Comparison of ENCODE assay signal across 21 cellular contexts in the genomic region with DNA sequence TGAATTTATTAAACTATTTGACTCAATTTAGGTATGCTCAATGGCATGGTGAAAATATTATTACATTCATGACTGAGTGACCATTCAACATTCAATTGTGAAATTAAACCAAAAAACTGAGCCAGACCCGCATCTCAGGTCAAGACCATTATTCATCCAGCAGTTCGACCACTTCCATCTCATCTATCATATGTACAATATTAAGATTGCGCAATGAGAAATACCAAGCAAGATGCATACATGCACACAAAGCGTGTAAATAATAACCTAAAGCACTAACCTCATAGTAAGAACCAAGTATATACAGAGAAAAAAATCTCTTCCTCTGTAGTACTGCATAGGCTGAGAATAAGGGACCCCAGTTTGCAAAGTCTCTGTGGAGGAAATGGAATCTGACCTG.
DNase-seq lines count a peak whose midpoint lies in the region; ATAC-seq, FAIRE-seq and TF ChIP-seq lines count a peak whose summit lies in the region.
"Had no signal": no experiment of that assay in that cellular context is flagged by ENCODE, and none has a peak within 500 bp of the region (broad histone marks: within the 10 kb centered on the region; RNA-seq: fewer than 3 reads in every experiment).

No MANE protein-coding gene starts in this region.

- no peak overlapping the region for H3K27ac ChIP-seq in IMR-90 (ENCODE audit: insufficient read depth, low read length)
- no peak overlapping the region for H3K27ac ChIP-seq in K562 (ENCODE audit: extremely low read depth, low read depth, low read length)
- peak overlapping the region; percentile 44 to 49 for H3K27ac ChIP-seq in liver (ENCODE audit: low read depth in 1 of 2, low read length in 2 of 2)
- no peak overlapping the region for H3K27ac ChIP-seq in PC-3 (ENCODE audit: low read length)
- H3K27ac ChIP-seq: BLaER1, C4-2B had no signal

- DNase-seq in IMR-90 (no peak), K562 (ENCODE audit: extremely low read depth in 1 of 4, low spot score in 3 of 4) (no peak), EL (no peak), PC-3 (no peak), NCI-H510A (lab: John Stamatoyannopoulos, UW) (no peak)
- DNase-seq: 8988T; Caco-2; CD4-positive, CD25-positive, alpha-beta regulatory T cell; CD8-positive, alpha-beta T cell; DMS153; DND-41; GDM1; HFFc6 had no signal

- intact Hi-C loops in IMR-90 (cut with micrococcal nuclease): loop anchor here (5.0 kb wide), 1 partner anchor 234 kb away; no protein-coding TSS in a partner anchor
- intact Hi-C loops in K562 (cut with micrococcal nuclease): loop anchor here (5.0 kb wide), 2 partner anchors 234 to 349 kb away; no protein-coding TSS in a partner anchor
- intact Hi-C loops in PC-3 (cut with micrococcal nuclease): loop anchor here (5.0 kb wide), 1 partner anchor 44 kb away; no protein-coding TSS in a partner anchor

- H3K9me3 ChIP-seq in IMR-90 (ENCODE audit: control insufficient read depth, insufficient read depth, low read length): no peaks in the 10 kb centered on the region
- no peaks in the 10 kb centered on the region for H3K9me3 ChIP-seq in K562 (replicated peaks; ENCODE audit: control insufficient read depth, insufficient read depth, low read depth, low read length)
- no peaks in the 10 kb centered on the region for H3K9me3 ChIP-seq in liver (ENCODE audit: control insufficient read depth in 4 of 4, low read length in 3 of 4)
- no peaks in the 10 kb centered on the region for H3K9me3 ChIP-seq in PC-3 (ENCODE audit: low read length)
- H3K9me3 ChIP-seq: BLaER1, Caco-2, HAP-1 had no signal

- no peak overlapping the region for H3K18ac ChIP-seq in IMR-90 (ENCODE audit: low read depth, low read length)

- H3K9ac ChIP-seq in IMR-90 (ENCODE audit: low read depth, low read length) (no peak overlapping the region), K562 (ENCODE audit: insufficient read depth in 1 of 2, low read depth in 2 of 2, low read length in 2 of 2) (no peak overlapping the region), liver (ENCODE audit: low read depth in 1 of 2, low read length in 2 of 2) (no peak overlapping the region), PC-3 (ENCODE audit: low read length) (no peak overlapping the region)
- H3K9ac ChIP-seq: BLaER1 had no signal

- no peak overlapping the region for H4K91ac ChIP-seq in IMR-90 (ENCODE audit: insufficient read depth, low read depth, low read length)

- BruUV-seq in IMR-90 (replicated peaks; lab: Mats Ljungman, UMichigan): no TSS peak
- no TSS peak for BruUV-seq in K562 (replicated peaks; lab: Mats Ljungman, UMichigan)
- no TSS peak for BruUV-seq in PC-3 (replicated peaks; lab: Mats Ljungman, UMichigan)

- H3K79me1 ChIP-seq in IMR-90 (ENCODE audit: low read depth in 1 of 2, low read length in 2 of 2): no peaks in the 10 kb centered on the region

- H3K23ac ChIP-seq in IMR-90 (ENCODE audit: low read depth, low read length): no peak overlapping the region

- no peak for TF ChIP-seq EP300 in K562 (IDR thresholded peaks at IDR 0.05; ENCODE audit: low read length)

- no peak overlapping the region for H4K8ac ChIP-seq in IMR-90 (ENCODE audit: low read depth in 2 of 2, low read length in 2 of 2)

- no peak overlapping the region for H2BK120ac ChIP-seq in IMR-90 (ENCODE audit: low read depth, low read length)

- H3K4me1 ChIP-seq in IMR-90 (ENCODE audit: control insufficient read depth, insufficient read depth, low read length): no peaks in the 10 kb centered on the region; the same call in 1 of the 2 replicates
- H3K4me1 ChIP-seq in K562 (replicated peaks in 1 of 2; ENCODE audit: control insufficient read depth in 2 of 2, insufficient read depth in 2 of 2, low read length in 2 of 2): no peaks in the 10 kb centered on the region
- H3K4me1 ChIP-seq in liver (ENCODE audit: control insufficient read depth in 4 of 4, insufficient read depth in 4 of 4, low read length in 3 of 4): peaks cover 7 to 51% (median 9%) of the 10 kb centered on the region in 4 donors
- H3K4me1 ChIP-seq in PC-3 (ENCODE audit: insufficient read depth, low read length): 0 out of 2 replicates have a peak, but pooled peaks cover 4% of the 10 kb centered on the region
- H3K4me1 ChIP-seq: HAP-1 had no signal

- H2BK20ac ChIP-seq in IMR-90 (ENCODE audit: low read depth, low read length): no peak overlapping the region

- no peak overlapping the region for H2AFZ ChIP-seq in IMR-90 (replicated peaks; ENCODE audit: low read length, poor library complexity)
- H2AFZ ChIP-seq in K562 (ENCODE audit: low read depth, low read length): no peak overlapping the region
- H2AFZ ChIP-seq in PC-3 (ENCODE audit: low read length): no peak overlapping the region
- H2AFZ ChIP-seq: GM23338 had no signal

- no peak for ATAC-seq in IMR-90 (ENCODE audit: low read depth)
- no peak for ATAC-seq in K562
- ATAC-seq in PC-3: no peak
- ATAC-seq in HG02938 (IDR thresholded peaks at IDR 0.05; ENCODE audit: unreplicated experiment): no peak
- ATAC-seq: CD8-positive, alpha-beta T cell; GM12878; GM23338 had no signal

- H3K56ac ChIP-seq in IMR-90 (ENCODE audit: extremely low read depth, insufficient read depth, low read length): no peak overlapping the region

- H3K9me1 ChIP-seq in IMR-90 (ENCODE audit: insufficient read depth, low read length) (no peaks in the 10 kb centered on the region), K562 (ENCODE audit: control insufficient read depth, insufficient read depth, low read length) (no peaks in the 10 kb centered on the region)

- dilution Hi-C loops in IMR-90 (cut with HindIII; ENCODE audit: low sequenced_read_pairs, unreplicated experiment): loop anchor here (25.0 kb wide), 1 partner anchor 544 kb away; no protein-coding TSS in a partner anchor

- no CpG with 5 or more reads among the region's 4 CpGs for WGBS in IMR-90 (ENCODE audit: extremely low coverage in 2 of 2, insufficient read length in 1 of 2), 2 experiments
- 99% methylated on average over 4 of the region's 4 CpGs for WGBS in K562 (ENCODE audit: insufficient coverage, low coverage, missing lambda C conversion rate)
- 96% methylated on average over 4 of the region's 4 CpGs for WGBS in liver

- H2AK5ac ChIP-seq in IMR-90 (ENCODE audit: low read depth, low read length): no peak overlapping the region

- no peak overlapping the region for H2AK9ac ChIP-seq in IMR-90 (replicated peaks; ENCODE audit: low read depth, low read length, poor library complexity)

- CTCF ChIA-PET in IMR-90 (lab: Yijun Ruan, JAX): no interaction called here
- CTCF ChIA-PET in K562 (lab: Yijun Ruan, JAX; ENCODE audit: low intra/inter-chr PET ratio): interaction anchor here (1.1 kb wide), 1 partner anchor 516 kb away, joined by 3 read pairs; no protein-coding TSS in a partner anchor
- CTCF ChIA-PET in PC-3 (lab: Charles Lee): no interaction called here

- no peak overlapping the region for H2BK5ac ChIP-seq in IMR-90 (ENCODE audit: low read depth, low read length, poor library complexity, severe bottlenecking)

- no peaks in the 10 kb centered on the region for H3K9me2 ChIP-seq in PC-3 (replicated peaks; ENCODE audit: low read length)

- H3K79me2 ChIP-seq in K562 (ENCODE audit: control insufficient read depth, insufficient read depth, low read length) (no peaks in the 10 kb centered on the region), PC-3 (ENCODE audit: low read length) (no peaks in the 10 kb centered on the region)

- no peak for TF ChIP-seq RAD21 in IMR-90 (IDR thresholded peaks at IDR 0.05; ENCODE audit: low read length)
- TF ChIP-seq RAD21 in K562 (CRISPR knock-in tag; conservative IDR thresholded peaks at IDR 0.05 in 1 of 2, IDR thresholded peaks at IDR 0.05 in 1 of 2): no peak
- no peak for TF ChIP-seq RAD21 in liver (IDR thresholded peaks at IDR 0.05)

- no peak for TF ChIP-seq CTCF in IMR-90 (conservative IDR thresholded peaks at IDR 0.05; ENCODE audit: low read depth, low read length)
- TF ChIP-seq CTCF in K562 (IDR thresholded peaks at IDR 0.05 in 2 of 3, conservative IDR thresholded peaks at IDR 0.05 in 1 of 3; ENCODE audit: insufficient read depth in 2 of 3, low read depth in 1 of 3, low read length in 3 of 3): no peak
- TF ChIP-seq CTCF in liver (IDR thresholded peaks at IDR 0.05; ENCODE audit: low read depth, low read length, missing input control): no peak
- TF ChIP-seq CTCF in PC-3 (conservative IDR thresholded peaks at IDR 0.05; ENCODE audit: low read depth, low read length): no peak

- H3F3A ChIP-seq in PC-3 (ENCODE audit: low read length, unreplicated experiment): no peaks in the 10 kb centered on the region

- FAIRE-seq in K562 (lab: Jason Lieb, UNC): no peak
- FAIRE-seq: GM12878, H54 had no signal

- no peak overlapping the region for H2BK15ac ChIP-seq in IMR-90 (ENCODE audit: low read depth, low read length)

- in situ Hi-C loops in IMR-90 (cut with MboI; ENCODE audit: low sequenced_read_pairs): loop anchor here (5.0 kb wide), 2 partner anchors 229 to 549 kb away; no protein-coding TSS in a partner anchor
- in situ Hi-C loops in K562 (cut with MboI): loop anchor here (10.0 kb wide), 1 partner anchor 516 kb away; a partner anchor contains a TSS

- H3K36me3 ChIP-seq in IMR-90 (ENCODE audit: control insufficient read depth, insufficient read depth, low read length) (no peaks in the 10 kb centered on the region), K562 (ENCODE audit: control insufficient read depth, insufficient read depth, low read length) (peaks cover 34% of the 10 kb centered on the region), liver (ENCODE audit: control insufficient read depth in 4 of 4, insufficient read depth in 3 of 4, low read depth in 1 of 4, low read length in 3 of 4) (no peaks in the 10 kb centered on the region), PC-3 (ENCODE audit: low read depth, low read length) (no peaks in the 10 kb centered on the region)
- H3K36me3 ChIP-seq: BLaER1 had no signal

- no peak for TF ChIP-seq POLR2A in IMR-90 (IDR thresholded peaks at IDR 0.05; ENCODE audit: low read depth, low read length)
- no peak for TF ChIP-seq POLR2A in K562 (conservative IDR thresholded peaks at IDR 0.05)

- H3K4ac ChIP-seq in IMR-90 (ENCODE audit: low read depth, low read length): no peak overlapping the region

- H4K20me1 ChIP-seq in IMR-90 (ENCODE audit: insufficient read depth, low read length) (no peaks in the 10 kb centered on the region), K562 (replicated peaks; ENCODE audit: control insufficient read depth, insufficient read depth, low read length) (no peaks in the 10 kb centered on the region), PC-3 (ENCODE audit: low read length) (no peaks in the 10 kb centered on the region)
- H4K20me1 ChIP-seq: BLaER1 had no signal

- H3K27me3 ChIP-seq in IMR-90 (ENCODE audit: control insufficient read depth, insufficient read depth, low read length): no peaks in the 10 kb centered on the region
- no peaks in the 10 kb centered on the region for H3K27me3 ChIP-seq in K562 (ENCODE audit: control insufficient read depth in 2 of 2, insufficient read depth in 2 of 2, low read length in 2 of 2)
- no peaks in the 10 kb centered on the region for H3K27me3 ChIP-seq in liver (ENCODE audit: control insufficient read depth in 4 of 4, insufficient read depth in 4 of 4, low read length in 3 of 4)
- no peaks in the 10 kb centered on the region for H3K27me3 ChIP-seq in PC-3 (ENCODE audit: low read length)
- H3K27me3 ChIP-seq: BLaER1 had no signal

- no peak overlapping the region for H3K14ac ChIP-seq in IMR-90 (replicated peaks; ENCODE audit: low read depth, low read length)

- H4K5ac ChIP-seq in IMR-90 (ENCODE audit: low read depth, low read length): no peak overlapping the region

- POLR2A ChIA-PET in IMR-90 (lab: Charles Lee; ENCODE audit: unreplicated experiment): no interaction called here
- POLR2A ChIA-PET in K562 (lab: Yijun Ruan, JAX): no interaction called here
- POLR2A ChIA-PET in PC-3 (lab: Charles Lee; ENCODE audit: unreplicated experiment): no interaction called here

- no peak overlapping the region for H3K4me3 ChIP-seq in IMR-90 (ENCODE audit: insufficient read depth, low read depth, low read length)
- H3K4me3 ChIP-seq in K562: no peak overlapping the region
- H3K4me3 ChIP-seq in liver (ENCODE audit: low read depth in 1 of 3, low read length in 3 of 3): no peak overlapping the region
- no peak overlapping the region for H3K4me3 ChIP-seq in PC-3 (ENCODE audit: low read length)
- H3K4me3 ChIP-seq: BLaER1, GM12878, GM23338, HAP-1 had no signal

- H3K4me2 ChIP-seq in IMR-90 (ENCODE audit: low read depth, low read length) (no peak overlapping the region), K562 (ENCODE audit: insufficient read depth, low read length) (no peak overlapping the region), PC-3 (ENCODE audit: low read length) (no peak overlapping the region)
- H3K4me2 ChIP-seq: BLaER1, GM23338 had no signal

Comparison
In these comparisons a context has a peak if more than half of its experiments do, and no peak if none do; other contexts are left out.
1. H3K27ac ChIP-seq: peak in liver (2 of 2); none in IMR-90 (single experiment), K562 (single experiment) and PC-3 (single experiment).